In genomic region chr2:45127891-45128290, GRCh38 we compare ENCODE assay signal across 25 cellular contexts.
"Had no signal": no experiment of that assay in that cellular context is flagged by ENCODE, and none has a peak within 500 bp of the region (broad histone marks: within the 10 kb centered on the region; RNA-seq: fewer than 3 reads in every experiment).

No MANE protein-coding gene starts in this region.

- H3K27ac ChIP-seq: breast epithelium, Peyer's patch, RWPE1, SJCRH30 had no signal

- H3K27ac Mint-ChIP-seq: activated CD4-positive, alpha-beta memory T cell treated with anti-CD3 and anti-CD28 coated beads for 36 hours; activated CD4-positive, alpha-beta T cell treated with anti-CD3 and anti-CD28 coated beads, Interleukin-2, amount 10 ng/mL, durations not matched to agents 7 days and 5 days; activated naive CD4-positive, alpha-beta T cell treated with anti-CD3 and anti-CD28 coated beads for 36 hours; activated naive CD8-positive, alpha-beta T cell; activated T-helper 17 cell treated with anti-CD3 and anti-CD28 coated beads, Interleukin-2, amount 50 U/mL, for 72 hours; T-helper 17 cell had no signal

- DNase-seq: activated CD4-positive, alpha-beta memory T cell treated with anti-CD3 and anti-CD28 coated beads for 36 hours; activated CD4-positive, alpha-beta T cell treated with anti-CD3 and anti-CD28 coated beads, Interleukin-2, amount 10 ng/mL, durations not matched to agents 7 days and 5 days; activated CD4-positive, CD25-positive, alpha-beta regulatory T cell; activated CD8-positive, alpha-beta memory T cell treated with anti-CD3 and anti-CD28 coated beads for 24 hours; activated gamma-delta T cell; activated naive CD4-positive, alpha-beta T cell treated with anti-CD3 and anti-CD28 coated beads for 36 hours; activated T-cell treated with anti-CD3 and anti-CD28 coated beads, Interleukin-2, amount 50 U/mL, for 4 hours; caudate nucleus; MM.1S; NCI-H1105; NCI-H1694 treated with DMSO at 0.1 percent for 48 hours; NCI-H2029 treated with DMSO at 0.1 percent for 48 hours; NCI-H345; NCI-H510A; NCI-H526 treated with DMSO at 0.1 percent for 48 hours; NK-92 treated with Interleukin-12 subunit alpha and Interleukin-12 subunit beta, amount 100 ng/mL, for 24 hours; OCI-M1; Peyer's patch; T-helper 17 cell; T-helper 9 cell had no signal

- H3K4me3 Mint-ChIP-seq: activated CD4-positive, alpha-beta memory T cell treated with anti-CD3 and anti-CD28 coated beads for 36 hours; activated CD4-positive, alpha-beta T cell treated with anti-CD3 and anti-CD28 coated beads, Interleukin-2, amount 10 ng/mL, durations not matched to agents 7 days and 5 days; activated naive CD4-positive, alpha-beta T cell treated with anti-CD3 and anti-CD28 coated beads for 36 hours; activated naive CD8-positive, alpha-beta T cell; activated T-cell treated with anti-CD3 and anti-CD28 coated beads, Interleukin-2, amount 50 U/mL, for 4 hours; activated T-helper 17 cell treated with anti-CD3 and anti-CD28 coated beads, Interleukin-2, amount 50 U/mL, for 72 hours; T-helper 17 cell had no signal

- H3K4me1 ChIP-seq: breast epithelium, Peyer's patch had no signal

- ATAC-seq: activated T-cell treated with anti-CD3 and anti-CD28 coated beads, Interleukin-2, amount 50 U/mL, for 4 hours; activated T-helper 17 cell treated with anti-CD3 and anti-CD28 coated beads, Interleukin-2, amount 50 U/mL, for 72 hours; T-helper 17 cell had no signal

- H3K4me3 ChIP-seq: breast epithelium, Peyer's patch, SJCRH30 had no signal

- H3K9me3 ChIP-seq: breast epithelium, Peyer's patch had no signal

- H3K27me3 Mint-ChIP-seq: activated naive CD8-positive, alpha-beta T cell; activated T-helper 17 cell treated with anti-CD3 and anti-CD28 coated beads, Interleukin-2, amount 50 U/mL, for 72 hours had no signal

- H3K36me3 Mint-ChIP-seq: activated CD4-positive, alpha-beta memory T cell treated with anti-CD3 and anti-CD28 coated beads for 36 hours; activated naive CD8-positive, alpha-beta T cell had no signal

- H3K27me3 ChIP-seq: breast epithelium, Peyer's patch, SJCRH30 had no signal

- H3K4me1 Mint-ChIP-seq: activated CD4-positive, alpha-beta T cell treated with anti-CD3 and anti-CD28 coated beads, Interleukin-2, amount 10 ng/mL, durations not matched to agents 7 days and 5 days; activated T-helper 17 cell treated with anti-CD3 and anti-CD28 coated beads, Interleukin-2, amount 50 U/mL, for 72 hours; T-helper 17 cell had no signal

- H3K36me3 ChIP-seq: breast epithelium, Peyer's patch, SJCRH30 had no signal

- H3K9me3 Mint-ChIP-seq: activated CD4-positive, alpha-beta memory T cell treated with anti-CD3 and anti-CD28 coated beads for 36 hours; activated CD4-positive, alpha-beta T cell treated with anti-CD3 and anti-CD28 coated beads, Interleukin-2, amount 10 ng/mL, durations not matched to agents 7 days and 5 days; activated naive CD4-positive, alpha-beta T cell treated with anti-CD3 and anti-CD28 coated beads for 36 hours; activated T-cell treated with anti-CD3 and anti-CD28 coated beads, Interleukin-2, amount 50 U/mL, for 4 hours; activated T-helper 17 cell treated with anti-CD3 and anti-CD28 coated beads, Interleukin-2, amount 50 U/mL, for 72 hours had no signal
